In the genomic region with DNA sequence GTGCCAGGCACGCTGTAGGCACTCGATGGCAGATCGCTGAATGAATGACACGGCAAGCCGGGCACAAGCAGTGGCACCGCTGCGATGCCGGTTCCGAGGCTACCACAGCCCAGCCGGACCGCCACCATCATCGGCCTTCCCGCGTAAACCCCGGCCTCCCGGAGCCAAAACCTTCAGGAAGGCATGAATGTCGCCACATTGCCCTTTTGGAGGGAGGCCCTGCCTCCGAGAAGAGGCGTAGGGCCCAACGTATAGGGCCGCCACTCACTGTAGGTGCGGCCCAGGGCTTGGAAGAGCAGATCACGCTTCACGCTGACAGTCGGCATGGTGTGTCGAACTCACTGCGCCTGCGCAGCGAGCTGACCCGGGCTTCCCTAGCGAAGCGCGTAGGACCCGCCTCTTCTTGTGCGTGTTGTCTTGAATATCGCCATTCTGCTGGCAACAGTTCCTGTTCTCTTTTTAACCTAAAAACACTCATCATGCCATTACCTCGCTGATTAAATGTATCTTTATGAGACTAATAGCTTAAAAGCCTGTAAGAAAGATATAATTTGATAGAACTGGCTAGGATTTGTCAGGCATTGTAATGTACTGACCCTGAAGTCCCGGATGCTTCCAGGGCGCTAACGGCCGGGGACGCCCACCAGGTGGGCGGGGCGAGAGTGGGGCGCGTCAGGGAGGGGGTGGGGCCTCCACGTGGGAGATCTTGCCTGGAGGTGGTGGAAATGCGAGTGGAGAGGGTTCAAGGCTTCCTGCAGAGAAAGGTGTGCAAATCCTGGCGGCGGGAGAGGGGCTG, we compare ENCODE assay signal across 8 cellular contexts.
DNase-seq lines count a peak whose midpoint lies in the region; ATAC-seq and FAIRE-seq lines count a peak whose summit lies in the region.

A gene (minus strand): TSS at position 345 of the 796 bp plus-strand sequence. CDS start 19 bp downstream, at position 326.

- peak; percentile 97 for DNase-seq in AG08396 (ENCODE audit: low spot score)
- peak; percentile 98 for DNase-seq in NCI-H345 treated with DMSO at 0.1 percent for 48 hours (lab: John Stamatoyannopoulos, UW; ENCODE audit: unreplicated experiment)
- DNase-seq in activated CD4-positive, CD25-positive, alpha-beta regulatory T cell (lab: John Stamatoyannopoulos, UW): peak; percentile 80 to 86 (median 86)
- peak; percentile 96 for DNase-seq in central memory CD4-positive, alpha-beta T cell
- peak; percentile 90 for DNase-seq in stimulated activated CD4-positive, alpha-beta T cell treated with anti-CD3 and anti-CD28 coated beads, Interleukin-12 subunit alpha, Interleukin-12 subunit beta, amount 100 ng/mL, for 4 hours

- ATAC-seq in GM19023 (IDR thresholded peaks at IDR 0.05; ENCODE audit: unreplicated experiment) (peak; percentile 91), HG03280 (IDR thresholded peaks at IDR 0.05; ENCODE audit: unreplicated experiment) (peak; percentile 89)

- peak; percentile 92 for FAIRE-seq in islet of Langerhans (lab: Jason Lieb, UNC)

Comparison
In these comparisons a context has a peak if more than half of its experiments do, and no peak if none do; other contexts are left out.
1. Peak in every context shown above with its lines: DNase-seq and ATAC-seq.